ENCODE assay signal across 19 cellular contexts in the genomic region with DNA sequence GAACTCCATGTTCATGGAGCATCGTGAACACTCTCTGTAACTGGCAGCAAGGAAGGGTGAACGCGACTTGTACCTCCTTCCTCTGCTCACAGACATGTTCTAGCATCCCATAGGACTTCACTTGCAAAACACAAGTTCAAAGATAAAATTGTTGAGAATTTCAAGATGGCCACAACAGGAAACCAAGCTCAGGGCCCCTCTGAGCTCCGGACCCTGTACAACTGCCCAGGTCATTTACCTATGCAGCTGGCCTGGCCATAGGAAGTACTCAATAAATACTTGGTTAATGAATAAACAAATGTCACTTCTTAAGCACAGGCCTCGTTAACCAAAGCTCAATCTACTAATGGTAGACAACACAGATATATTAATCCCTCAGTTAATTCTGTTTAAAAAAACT. TPM values are rescaled to one million over a fixed set of nuclear protein-coding genes. Genes with fewer than 3 reads are reported as not detected.
DNase-seq lines count a peak whose midpoint lies in the region; ATAC-seq and TF ChIP-seq lines count a peak whose summit lies in the region.
"Had no signal": no experiment of that assay in that cellular context is flagged by ENCODE, and none has a peak within 500 bp of the region (broad histone marks: within the 10 kb centered on the region; RNA-seq: fewer than 3 reads in every experiment).

No MANE protein-coding gene starts in this region.

- no peaks in the 10 kb centered on the region for H3K9me2 ChIP-seq in hepatocyte (replicated peaks; ENCODE audit: insufficient read depth)

- no peak for DNase-seq in activated CD4-positive, alpha-beta T cell treated with anti-CD3 and anti-CD28 coated beads for 36 hours
- DNase-seq in activated CD4-positive, alpha-beta T cell treated with anti-CD3 and anti-CD28 coated beads, Interleukin-2, amount 50 U/mL, for 48 hours, result no peak
- DNase-seq in T-cell (no peak), hepatocyte (ENCODE audit: low spot score) (no peak), LoVo (ENCODE audit: low spot score) (no peak)
- DNase-seq: AML-193, DMS79, GM23248, HCEC 1CT, IMR-90, NCI-H2081, NCI-H524 treated with DMSO at 0.1 percent for 48 hours, Peyer's patch had no signal

- H3K4me3 Mint-ChIP-seq in activated CD4-positive, alpha-beta T cell treated with anti-CD3 and anti-CD28 coated beads for 36 hours, result no peak overlapping the region
- no peak overlapping the region for H3K4me3 Mint-ChIP-seq in T-cell

- peak overlapping the region; percentile 65 for H3K27ac Mint-ChIP-seq in activated CD4-positive, alpha-beta T cell treated with anti-CD3 and anti-CD28 coated beads for 36 hours
- peak overlapping the region; percentile 86 to 88 for H3K27ac Mint-ChIP-seq in T-cell

- H2AFZ ChIP-seq in ACC112 (ENCODE audit: low read length, unreplicated experiment) (no peak overlapping the region), hepatocyte (no peak overlapping the region)
- H2AFZ ChIP-seq: GM23248 had no signal

- 79% methylated on average over 5 of the region's 5 CpGs for WGBS in hepatocyte (ENCODE audit: low lambda C conversion rate, missing lambda C conversion rate)

- no peaks in the 10 kb centered on the region for H3K36me3 ChIP-seq in ACC112 (ENCODE audit: insufficient read depth, low read length)
- no peaks in the 10 kb centered on the region for H3K36me3 ChIP-seq in hepatocyte (replicated peaks; ENCODE audit: insufficient read depth, low read depth)
- H3K36me3 ChIP-seq: Peyer's patch had no signal

- H3K9me3 ChIP-seq in hepatocyte (ENCODE audit: low read depth), result no peaks in the 10 kb centered on the region
- H3K9me3 ChIP-seq: Peyer's patch had no signal

- TF ChIP-seq CTCF in hepatocyte (IDR thresholded peaks at IDR 0.05; ENCODE audit: poor library complexity), result no peak

- no peaks in the 10 kb centered on the region for H4K20me1 ChIP-seq in hepatocyte (ENCODE audit: insufficient read depth, poor library complexity, severe bottlenecking)

- H3K4me3 ChIP-seq in ACC112 (ENCODE audit: low read depth, low read length), result peak overlapping the region; percentile 10; the same call in 1 of the 2 replicates
- no peak overlapping the region for H3K4me3 ChIP-seq in hepatocyte
- H3K4me3 ChIP-seq: GM23248, Peyer's patch had no signal

- H3K9me3 Mint-ChIP-seq in activated CD4-positive, alpha-beta T cell treated with anti-CD3 and anti-CD28 coated beads for 36 hours (ENCODE audit: low read depth), result no peaks in the 10 kb centered on the region
- H3K9me3 Mint-ChIP-seq in T-cell, result no peaks in the 10 kb centered on the region

- ATAC-seq in activated CD4-positive, alpha-beta T cell treated with anti-CD3 and anti-CD28 coated beads for 36 hours, result no peak
- ATAC-seq in T-cell (replicated peaks in 1 of 4) (no peak), GM18909 (IDR thresholded peaks at IDR 0.05; ENCODE audit: poor library complexity, unreplicated experiment) (no peak), GM18505 (IDR thresholded peaks at IDR 0.05; ENCODE audit: unreplicated experiment) (no peak)

- H3K4me1 ChIP-seq in ACC112 (ENCODE audit: control insufficient read depth, insufficient read depth, low read length, unreplicated experiment) (peaks cover 7% of the 10 kb centered on the region), hepatocyte (ENCODE audit: insufficient read depth) (peaks cover 6% of the 10 kb centered on the region)
- H3K4me1 ChIP-seq: Peyer's patch had no signal

- TF ChIP-seq POLR2A in GM18505 (IDR thresholded peaks at IDR 0.05; ENCODE audit: borderline replicate concordance, extremely low read depth, insufficient read depth, insufficient read length), result no peak

- H3K27me3 ChIP-seq in ACC112 (ENCODE audit: insufficient read depth, low read length), result peaks cover 25% of the 10 kb centered on the region
- H3K27me3 ChIP-seq in hepatocyte, result peaks cover 7% of the 10 kb centered on the region
- H3K27me3 ChIP-seq: Peyer's patch had no signal

- intact Hi-C loops in activated CD4-positive, alpha-beta T cell treated with anti-CD3 and anti-CD28 coated beads for 36 hours (cut with DNase I, micrococcal nuclease), result no loop called here

- POLR2A ChIA-PET in activated CD4-positive, alpha-beta T cell treated with anti-CD3 and anti-CD28 coated beads for 36 hours (lab: Charles Lee), result interaction anchor here (0.6 kb wide), 1 partner anchor 943 kb away, joined by 6 read pairs; no protein-coding TSS in a partner anchor
- POLR2A ChIA-PET in T-cell (lab: Charles Lee), result no interaction called here

- no peaks in the 10 kb centered on the region for H3K79me2 ChIP-seq in ACC112 (ENCODE audit: control insufficient read depth, insufficient read depth, low read length, unreplicated experiment)
- H3K79me2 ChIP-seq in hepatocyte, result no peaks in the 10 kb centered on the region

- no peaks in the 10 kb centered on the region for H3K27me3 Mint-ChIP-seq in activated CD4-positive, alpha-beta T cell treated with anti-CD3 and anti-CD28 coated beads for 36 hours
- H3K27me3 Mint-ChIP-seq in T-cell, result no peaks in the 10 kb centered on the region

- H3K4me1 Mint-ChIP-seq in activated CD4-positive, alpha-beta T cell treated with anti-CD3 and anti-CD28 coated beads for 36 hours, result peaks cover 69% of the 10 kb centered on the region
- peaks cover 53 to 72% (median 60%) of the 10 kb centered on the region in 3 donors for H3K4me1 Mint-ChIP-seq in T-cell

- CTCF ChIA-PET in activated CD4-positive, alpha-beta T cell treated with anti-CD3 and anti-CD28 coated beads for 36 hours (lab: Charles Lee), result interaction anchor here (0.6 to 3.1 kb wide), 7 partner anchors 17 to 513 kb away, joined by 3 to 12 read pairs (median 3); no protein-coding TSS in a partner anchor
- CTCF ChIA-PET in T-cell (lab: Charles Lee), result interaction anchor here in 1 of 2 donors (1.1 to 1.5 kb wide), 3 partner anchors 20 to 30 kb away, joined by 3 to 7 read pairs (median 3); no protein-coding TSS in a partner anchor

- peak overlapping the region; percentile 27 for H3K4me2 ChIP-seq in hepatocyte
- H3K4me2 ChIP-seq: KMS-11 had no signal

- H3K27ac ChIP-seq in ACC112 (ENCODE audit: low read depth, low read length), result no peak overlapping the region
- H3K27ac ChIP-seq in hepatocyte, result no peak overlapping the region
- H3K27ac ChIP-seq: 22Rv1, GM23248, KMS-11, Peyer's patch had no signal

- H3K36me3 Mint-ChIP-seq in activated CD4-positive, alpha-beta T cell treated with anti-CD3 and anti-CD28 coated beads for 36 hours (ENCODE audit: low read depth), result no peaks in the 10 kb centered on the region
- no peaks in the 10 kb centered on the region for H3K36me3 Mint-ChIP-seq in T-cell
- H3K36me3 Mint-ChIP-seq: CD14-positive monocyte had no signal

RNA-seq across cellular contexts. Expression of a gene that starts 11.7 kb away (rescaled TPM):
- 10 to 100 TPM; 21.4 TPM for total RNA-seq in activated CD4-positive, alpha-beta T cell treated with anti-CD3 and anti-CD28 coated beads for 36 hours
- total RNA-seq in T-cell, result 1 to 10 TPM in 3 of 5 donors, under 1 TPM in 2; 0.41 to 2.5 (median 1.3) TPM
- 2.3 and 3.8 TPM in 2 replicates for total RNA-seq in hepatocyte
- polyA plus RNA-seq in hepatocyte, result 0.61 and 1.0 TPM in 2 replicates

RNA-seq across cellular contexts. Expression of a gene that starts 33.1 kb away (rescaled TPM):
- 10 to 100 TPM; 57.3 to 66.9 TPM for total RNA-seq in activated CD4-positive, alpha-beta T cell treated with anti-CD3 and anti-CD28 coated beads for 36 hours
- total RNA-seq in T-cell, result 10 to 100 TPM; 18.2 to 37.4 (median 27.7) TPM
- 47.4 and 95.1 TPM in 2 replicates for total RNA-seq in hepatocyte
- 90.5 and 91.5 TPM in 2 replicates for polyA plus RNA-seq in hepatocyte

RNA-seq across cellular contexts. Expression of a gene that starts 51.9 kb away (rescaled TPM):
- total RNA-seq in activated CD4-positive, alpha-beta T cell treated with anti-CD3 and anti-CD28 coated beads for 36 hours, result 1 to 10 TPM; 3.0 to 3.1 TPM
- 1 to 10 TPM; 1.6 to 6.1 (median 1.8) TPM for total RNA-seq in T-cell
- total RNA-seq in hepatocyte, result 1.1 and 1.8 TPM in 2 replicates
- polyA plus RNA-seq in hepatocyte, result 6.7 and 7.3 TPM in 2 replicates
- total RNA-seq: GM23248 had no signal
- polyA plus RNA-seq: GM23248 had no signal
